Comparison of ENCODE assay signal across 11 cellular contexts in the genomic region with DNA sequence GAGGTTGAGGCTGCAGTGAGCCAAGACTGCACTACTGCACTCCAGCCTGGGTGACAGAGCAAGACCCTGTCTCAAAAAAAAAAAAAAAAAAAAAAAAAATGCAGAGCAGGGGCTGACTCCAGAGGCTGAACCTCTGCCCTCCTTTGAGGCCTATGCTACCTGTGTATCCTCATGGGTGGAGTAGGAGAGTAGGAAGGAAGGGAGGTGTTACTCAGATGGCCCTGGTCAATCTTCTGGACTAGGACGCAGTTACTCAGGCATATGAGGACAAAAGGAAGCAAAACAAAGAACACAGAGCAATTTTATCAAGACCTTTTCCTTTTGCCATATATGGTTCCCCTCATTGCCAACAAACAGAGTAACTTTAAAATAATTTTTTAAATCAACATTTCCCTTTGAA. TPM values are rescaled to one million over a fixed set of nuclear protein-coding genes. Genes with fewer than 3 reads are reported as not detected.
DNase-seq lines count a peak whose midpoint lies in the region; ATAC-seq and TF ChIP-seq lines count a peak whose summit lies in the region.
"Had no signal": no experiment of that assay in that cellular context is flagged by ENCODE, and none has a peak within 500 bp of the region (broad histone marks: within the 10 kb centered on the region; RNA-seq: fewer than 3 reads in every experiment).

No MANE protein-coding gene starts in this region.

- no peak for TF ChIP-seq CTCF in adrenal gland (IDR thresholded peaks at IDR 0.05)
- TF ChIP-seq CTCF in fibroblast of pulmonary artery (IDR thresholded peaks at IDR 0.05; ENCODE audit: low read length, missing control alignments): no peak
- TF ChIP-seq CTCF in transverse colon (IDR thresholded peaks at IDR 0.05): no peak

- H3K4me1 ChIP-seq in adrenal gland (replicated peaks in 1 of 2) (peaks cover 28 to 61% of the 10 kb centered on the region in 2 donors), transverse colon (peaks cover 13 to 54% (median 20%) of the 10 kb centered on the region in 4 donors)

- H3K4me1 Mint-ChIP-seq in natural killer cell treated with Interleukin-12 subunit alpha and Interleukin-12 subunit beta and Interleukin-15 and Interleukin-18, amount 100 ng/mL, for 72 hours (ENCODE audit: low read depth in 2 of 2): peaks cover 44 to 51% of the 10 kb centered on the region in 2 donors
- H3K4me1 Mint-ChIP-seq: stimulated activated naive B cell treated with anti-CD40 and anti-IgM and Interleukin-4, amounts not matched to agents 10 μg/mL and 1 μg/mL and 100 μg/mL, for 72 hours had no signal

- H3K27ac Mint-ChIP-seq in natural killer cell treated with Interleukin-12 subunit alpha and Interleukin-12 subunit beta and Interleukin-15 and Interleukin-18, amount 100 ng/mL, for 72 hours: peak overlapping the region; percentile 32 to 65
- H3K27ac Mint-ChIP-seq: CD8-positive, alpha-beta T cell; stimulated activated naive B cell treated with anti-CD40 and anti-IgM and Interleukin-4, amounts not matched to agents 10 μg/mL and 1 μg/mL and 100 μg/mL, for 72 hours had no signal

- H3K9me3 Mint-ChIP-seq in natural killer cell treated with Interleukin-12 subunit alpha and Interleukin-12 subunit beta and Interleukin-15 and Interleukin-18, amount 100 ng/mL, for 72 hours: no peaks in the 10 kb centered on the region

- intact Hi-C loops in adrenal gland (cut with DNase I) (no loop called here), transverse colon (cut with DNase I; ENCODE audit: low total_unique reads) (no loop called here)

- peaks cover 4% of the 10 kb centered on the region for H3K36me3 Mint-ChIP-seq in natural killer cell treated with Interleukin-12 subunit alpha and Interleukin-12 subunit beta and Interleukin-15 and Interleukin-18, amount 100 ng/mL, for 72 hours
- H3K36me3 Mint-ChIP-seq: CD8-positive, alpha-beta T cell; stimulated activated naive B cell treated with anti-CD40 and anti-IgM and Interleukin-4, amounts not matched to agents 10 μg/mL and 1 μg/mL and 100 μg/mL, for 72 hours had no signal

- DNase-seq in adrenal gland (no peak), fibroblast of pulmonary artery (ENCODE audit: low read depth) (peak; percentile 33), transverse colon (no peak), SIG-M5 (lab: John Stamatoyannopoulos, UW) (no peak), HUDEP-2 (lab: John Stamatoyannopoulos, UW; ENCODE audit: unreplicated experiment in 76 of 76) (no peak)
- no peak for DNase-seq in natural killer cell treated with Interleukin-12 subunit alpha and Interleukin-12 subunit beta and Interleukin-15 and Interleukin-18, amount 100 ng/mL, for 72 hours (ENCODE audit: low spot score)
- DNase-seq: activated effector memory CD4-positive, alpha-beta T cell treated with Interleukin-2 at 50 U/mL for 16 hours; CD8-positive, alpha-beta T cell; stimulated activated CD4-positive, alpha-beta T cell treated with anti-CD3 and anti-CD28 coated beads, Interleukin-2, amount 100 ng/mL, for 48 hours; stimulated activated naive B cell treated with anti-CD40 and anti-IgM and Interleukin-4, amounts not matched to agents 10 μg/mL and 1 μg/mL and 100 μg/mL, for 72 hours had no signal

- peak overlapping the region; percentile 71 to 91 (median 90) for H3K27ac ChIP-seq in adrenal gland
- H3K27ac ChIP-seq in transverse colon: peak overlapping the region; percentile 71 to 87 (median 78)

- H3K36me3 ChIP-seq in adrenal gland (replicated peaks in 1 of 2): no peaks in the 10 kb centered on the region
- no peaks in the 10 kb centered on the region for H3K36me3 ChIP-seq in transverse colon

- WGBS in adrenal gland, 4 donors: 16 to 25% (median 21%) methylated on average over 1 of the region's 1 CpG
- WGBS in transverse colon (ENCODE audit: low coverage in 1 of 2), 2 donors: 17 to 36% methylated on average over 1 of the region's 1 CpG

- no peaks in the 10 kb centered on the region for H3K27me3 Mint-ChIP-seq in natural killer cell treated with Interleukin-12 subunit alpha and Interleukin-12 subunit beta and Interleukin-15 and Interleukin-18, amount 100 ng/mL, for 72 hours
- H3K27me3 Mint-ChIP-seq: stimulated activated naive B cell treated with anti-CD40 and anti-IgM and Interleukin-4, amounts not matched to agents 10 μg/mL and 1 μg/mL and 100 μg/mL, for 72 hours had no signal

- no peaks in the 10 kb centered on the region for H3K9me3 ChIP-seq in adrenal gland (replicated peaks in 1 of 3)
- no peaks in the 10 kb centered on the region for H3K9me3 ChIP-seq in transverse colon

- in situ Hi-C loops in transverse colon (cut with MboI; ENCODE audit: low pct_ligation_motif_present in 1 of 4, low pct_unique_long_range_greater_than_20kb in 1 of 4, low sequenced_read_pairs in 3 of 4): no loop called here

- TF ChIP-seq POLR2A in adrenal gland (IDR thresholded peaks at IDR 0.05) (no peak), transverse colon (IDR thresholded peaks at IDR 0.05) (no peak)

- ATAC-seq in natural killer cell treated with Interleukin-12 subunit alpha and Interleukin-12 subunit beta and Interleukin-15 and Interleukin-18, amount 100 ng/mL, for 72 hours: no peak
- no peak for ATAC-seq in GM21528 (IDR thresholded peaks at IDR 0.05; ENCODE audit: low FRiP score, unreplicated experiment)
- ATAC-seq: CD8-positive, alpha-beta T cell; stimulated activated naive B cell treated with anti-CD40 and anti-IgM and Interleukin-4, amounts not matched to agents 10 μg/mL and 1 μg/mL and 100 μg/mL, for 72 hours had no signal

- no peak overlapping the region for H3K4me3 Mint-ChIP-seq in natural killer cell treated with Interleukin-12 subunit alpha and Interleukin-12 subunit beta and Interleukin-15 and Interleukin-18, amount 100 ng/mL, for 72 hours
- H3K4me3 Mint-ChIP-seq: CD8-positive, alpha-beta T cell; stimulated activated naive B cell treated with anti-CD40 and anti-IgM and Interleukin-4, amounts not matched to agents 10 μg/mL and 1 μg/mL and 100 μg/mL, for 72 hours had no signal

- no peak for TF ChIP-seq EP300 in transverse colon (IDR thresholded peaks at IDR 0.05; ENCODE audit: low read depth)

- no peaks in the 10 kb centered on the region for H3K27me3 ChIP-seq in adrenal gland
- H3K27me3 ChIP-seq in transverse colon: no peaks in the 10 kb centered on the region

- H3K4me3 ChIP-seq in adrenal gland (peak overlapping the region in 1 of 4 donors; percentile 43), fibroblast of pulmonary artery (replicated peaks; ENCODE audit: low read depth, low read length) (peak overlapping the region; percentile 47), transverse colon (no peak overlapping the region)

RNA-seq across cellular contexts. Expression of a gene that starts 35.2 kb away (rescaled TPM):
- 100 to 1,000 TPM in 7 of 8 donors, 10 to 100 TPM in 1; 95.5 to 340 (median 157) TPM for total RNA-seq in adrenal gland
- polyA plus RNA-seq in adrenal gland: 100 to 1,000 TPM in 1 of 3 donors, 10 to 100 TPM in 2; 13.9 to 141 (median 19.0) TPM
- total RNA-seq in natural killer cell treated with Interleukin-12 subunit alpha and Interleukin-12 subunit beta and Interleukin-15 and Interleukin-18, amount 100 ng/mL, for 72 hours: 100 to 1,000 TPM in 1 of 2 donors, 10 to 100 TPM in 1; 67.6 to 157 TPM
- total RNA-seq in transverse colon: 100 to 1,000 TPM in 1 of 4 donors, 10 to 100 TPM in 3; 32.9 to 138 (median 58.8) TPM
